ENCODE assay signal across 17 cellular contexts in the genomic region with DNA sequence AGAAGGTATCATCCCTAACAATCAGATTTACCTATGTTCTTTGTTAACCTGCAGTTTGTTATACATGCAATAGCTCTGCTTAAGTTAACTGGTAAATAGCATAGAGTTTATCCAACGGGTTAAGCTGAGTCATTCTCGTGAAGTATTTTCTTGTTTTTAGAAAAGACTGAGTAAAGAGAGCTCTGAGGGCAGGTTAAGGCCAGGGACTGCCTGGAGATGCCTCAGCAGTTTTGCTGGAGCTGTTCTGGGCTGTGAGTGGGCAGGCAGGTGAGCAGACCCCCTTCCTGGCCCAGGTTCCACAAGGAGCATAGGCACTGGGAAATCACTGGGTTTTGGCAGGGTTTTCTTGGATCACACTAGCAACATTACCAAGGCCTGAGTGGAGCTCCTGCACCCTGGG. TPM values are rescaled to one million over a fixed set of nuclear protein-coding genes. Genes with fewer than 3 reads are reported as not detected.
DNase-seq lines count a peak whose midpoint lies in the region; ATAC-seq and TF ChIP-seq lines count a peak whose summit lies in the region.
"Had no signal": no experiment of that assay in that cellular context is flagged by ENCODE, and none has a peak within 500 bp of the region (broad histone marks: within the 10 kb centered on the region; RNA-seq: fewer than 3 reads in every experiment).

No MANE protein-coding gene starts in this region.

- DNase-seq in GM23338 (ENCODE audit: low spot score) (no peak), ascending aorta (ENCODE audit: low spot score in 2 of 2) (peak in 1 of 2 donors; percentile 70), fibroblast of the aortic adventitia (ENCODE audit: low read depth) (peak; percentile 50), testis (no peak), DMS 273 (lab: John Stamatoyannopoulos, UW; ENCODE audit: unreplicated experiment) (no peak), glutamatergic neuron (no peak)
- DNase-seq: CD4-positive, CD25-positive, alpha-beta regulatory T cell; NCI-H1436; NCI-H526 treated with DMSO at 0.1 percent for 48 hours; occipital lobe; SHP77 treated with DMSO at 0.1 percent for 48 hours; stimulated activated CD8-positive, alpha-beta memory T cell treated with anti-CD3 and anti-CD28 coated beads, Interleukin-4, amount 100 ng/mL, for 48 hours had no signal

- H3F3A ChIP-seq in GM23338 (replicated peaks; ENCODE audit: low read depth): no peaks in the 10 kb centered on the region

- no peaks in the 10 kb centered on the region for H3K36me3 ChIP-seq in GM23338 (ENCODE audit: insufficient read depth)
- H3K36me3 ChIP-seq in ascending aorta: peaks cover 4 to 6% of the 10 kb centered on the region in 2 donors
- no peaks in the 10 kb centered on the region for H3K36me3 ChIP-seq in testis (ENCODE audit: low read depth, missing control alignments)

- WGBS in testis, 2 donors: 54 to 57% methylated on average over 2 of the region's 2 CpGs

- TF ChIP-seq CTCF in GM23338 (conservative IDR thresholded peaks at IDR 0.05; ENCODE audit: low read depth in 2 of 2) (no peak), ascending aorta (IDR thresholded peaks at IDR 0.05) (no peak), fibroblast of the aortic adventitia (IDR thresholded peaks at IDR 0.05; ENCODE audit: insufficient read depth, low read length) (no peak), testis (IDR thresholded peaks at IDR 0.05) (no peak), glutamatergic neuron (IDR thresholded peaks at IDR 0.05; ENCODE audit: partially characterized antibody, unreplicated experiment) (no peak)

- H2AFZ ChIP-seq in GM23338: peak overlapping the region; percentile 38; the same call in 1 of the 2 replicates

- no peaks in the 10 kb centered on the region; the same call in 1 of the 2 replicates for H3K9me2 ChIP-seq in GM23338 (ENCODE audit: insufficient read depth)

- intact Hi-C loops in ascending aorta (cut with DNase I) (loop anchor here (5.0 kb wide), 1 partner anchor 99 kb away; the partner anchor contains the start of gene LYVE1), testis (cut with DNase I; ENCODE audit: low total_unique reads) (no loop called here)

- H4K20me1 ChIP-seq in GM23338 (replicated peaks; ENCODE audit: insufficient read depth): no peaks in the 10 kb centered on the region

- H3K27ac Mint-ChIP-seq in GM23338 (no peak overlapping the region), glutamatergic neuron (ENCODE audit: unreplicated experiment) (no peak overlapping the region)
- H3K27ac Mint-ChIP-seq: activated naive CD8-positive, alpha-beta T cell; CD4-positive, CD25-positive, alpha-beta regulatory T cell had no signal

- H3K27me3 Mint-ChIP-seq in GM23338 (ENCODE audit: insufficient read depth, low read depth, poor library complexity): peaks cover 4% of the 10 kb centered on the region
- peaks cover 2% of the 10 kb centered on the region for H3K27me3 Mint-ChIP-seq in glutamatergic neuron (ENCODE audit: unreplicated experiment)

- peak; percentile 26; the same call in 1 of the 3 replicates for ATAC-seq in GM23338
- ATAC-seq in HG02571 (IDR thresholded peaks at IDR 0.05; ENCODE audit: unreplicated experiment): no peak
- ATAC-seq in HG03159 (IDR thresholded peaks at IDR 0.05; ENCODE audit: unreplicated experiment): no peak

- no peaks in the 10 kb centered on the region for H3K4me1 Mint-ChIP-seq in GM23338
- H3K4me1 Mint-ChIP-seq in glutamatergic neuron (ENCODE audit: low read depth, unreplicated experiment): peaks cover 20% of the 10 kb centered on the region
- H3K4me1 Mint-ChIP-seq: CD4-positive, CD25-positive, alpha-beta regulatory T cell had no signal

- no peak overlapping the region for H3K27ac ChIP-seq in GM23338 (ENCODE audit: low read depth)
- H3K27ac ChIP-seq in ascending aorta: peak overlapping the region; percentile 88 to 93
- peak overlapping the region; percentile 49 to 80 for H3K27ac ChIP-seq in testis

- H3K9me3 Mint-ChIP-seq in GM23338: no peaks in the 10 kb centered on the region
- peaks cover 1% of the 10 kb centered on the region for H3K9me3 Mint-ChIP-seq in glutamatergic neuron (ENCODE audit: unreplicated experiment)
- H3K9me3 Mint-ChIP-seq: CD4-positive, CD25-positive, alpha-beta regulatory T cell had no signal

- no peak overlapping the region for H3K4me2 ChIP-seq in GM23338

- H3K36me3 Mint-ChIP-seq in GM23338 (ENCODE audit: low read depth) (no peaks in the 10 kb centered on the region), glutamatergic neuron (ENCODE audit: unreplicated experiment) (peaks cover 5% of the 10 kb centered on the region)
- H3K36me3 Mint-ChIP-seq: activated naive CD8-positive, alpha-beta T cell had no signal

- no peaks in the 10 kb centered on the region for H3K79me2 ChIP-seq in GM23338 (replicated peaks; ENCODE audit: insufficient read depth)

- no peaks in the 10 kb centered on the region for H3K9me3 ChIP-seq in ascending aorta
- H3K9me3 ChIP-seq in testis: no peaks in the 10 kb centered on the region

- H3K4me1 ChIP-seq in GM23338 (ENCODE audit: insufficient read depth) (no peaks in the 10 kb centered on the region), ascending aorta (peaks cover 31 to 87% of the 10 kb centered on the region in 2 donors), testis (peaks cover 40% of the 10 kb centered on the region)

- TF ChIP-seq POLR2A in testis (IDR thresholded peaks at IDR 0.05): no peak

- H3K27me3 ChIP-seq in GM23338 (ENCODE audit: insufficient read depth) (no peaks in the 10 kb centered on the region), ascending aorta (no peaks in the 10 kb centered on the region), testis (no peaks in the 10 kb centered on the region)

- H3K4me3 Mint-ChIP-seq in GM23338: no peak overlapping the region
- H3K4me3 Mint-ChIP-seq in glutamatergic neuron (ENCODE audit: unreplicated experiment): no peak overlapping the region
- H3K4me3 Mint-ChIP-seq: activated naive CD8-positive, alpha-beta T cell; CD4-positive, CD25-positive, alpha-beta regulatory T cell had no signal

- no peak overlapping the region for H3K4me3 ChIP-seq in GM23338
- peak overlapping the region in 1 of 2 donors; percentile 9 for H3K4me3 ChIP-seq in ascending aorta
- H3K4me3 ChIP-seq in fibroblast of the aortic adventitia (ENCODE audit: low read depth, low read length): no peak overlapping the region
- H3K4me3 ChIP-seq in testis: no peak overlapping the region
- H3K4me3 ChIP-seq: lung had no signal

TF ChIP-seq in GM23338, 12 proteins besides CTCF, POLR2A, EP300 and RAD21 (continues in another document):
- no peak for TF ChIP-seq NANOG (IDR thresholded peaks at IDR 0.05; ENCODE audit: borderline replicate concordance)
- TF ChIP-seq ZNF114 (CRISPR knock-in tag; IDR thresholded peaks at IDR 0.05): no peak
- TF ChIP-seq ZNF331 (CRISPR knock-in tag; IDR thresholded peaks at IDR 0.05; ENCODE audit: low read depth): no peak
- TF ChIP-seq EZH2 (IDR thresholded peaks at IDR 0.05; ENCODE audit: low read depth, unreplicated experiment): no peak

RNA-seq across cellular contexts. Expression of gene IRAG1, which starts 27.0 kb away (rescaled TPM):
- 2.5 and 2.7 TPM in 2 replicates for total RNA-seq in GM23338 (2014; rRNA removed; shearing (Covaris generic))
- polyA plus RNA-seq in GM23338 (2016; fragmentation: Nextera tagmentation; extraction: Ambion mirVana) (1.5 and 2.7 TPM in 2 replicates), testis (ENCODE audit: insufficient read depth, low read depth, low replicate concordance) (28.6 TPM)
- total RNA-seq in ascending aorta (236 TPM), fibroblast of the aortic adventitia (ENCODE audit: low replicate concordance) (17.6 and 32.0 TPM in 2 replicates), testis (10 to 100 TPM; 17.7 to 23.1 TPM), glutamatergic neuron (ENCODE audit: unreplicated experiment) (4.2 TPM)
- total RNA-seq: activated CD8-positive, alpha-beta memory T cell treated with anti-CD3 and anti-CD28 coated beads for 36 hours; CD4-positive, CD25-positive, alpha-beta regulatory T cell had no signal
- polyA plus RNA-seq: CD4-positive, CD25-positive, alpha-beta regulatory T cell had no signal
